ENCODE assay signal across 2 cellular contexts in genomic region chr9:75235632-75236031, GRCh38.
TF ChIP-seq lines count a peak whose summit lies in the region.

No MANE protein-coding gene starts in this region.

TF ChIP-seq in HEK293, 187 proteins besides CTCF, POLR2A, EP300 and RAD21 (continued from another document):
- TF ChIP-seq ZNF48 (tag by site-specific recombination; IDR thresholded peaks at IDR 0.05) = no peak
- TF ChIP-seq TRIM28 (IDR thresholded peaks at IDR 0.05; ENCODE audit: borderline replicate concordance, low read length) = peak; percentile 66; the same call in 1 of the 2 replicates
- no peak for TF ChIP-seq ZSCAN4 (tag by site-specific recombination; IDR thresholded peaks at IDR 0.05)
- no peak for TF ChIP-seq ZNF785 (tag by site-specific recombination; IDR thresholded peaks at IDR 0.05)
- peak; percentile 70; the same call in 1 of the 2 replicates for TF ChIP-seq ZNF626 (tag by site-specific recombination; IDR thresholded peaks at IDR 0.05)
- TF ChIP-seq ZNF549 (tag by site-specific recombination; IDR thresholded peaks at IDR 0.05) = 0 out of 2 replicates have a peak, but pooled peaks have one; percentile 21
- TF ChIP-seq ZNF426 (tag by site-specific recombination; IDR thresholded peaks at IDR 0.05) = no peak
TF ChIP-seq in HEK293: peak in this region for 4.

TF ChIP-seq in HepG2, 621 proteins besides CTCF, POLR2A, EP300 and RAD21 (continued from another document):
- TF ChIP-seq MNT (IDR thresholded peaks at IDR 0.05) (no peak), NFIC (IDR thresholded peaks at IDR 0.05; ENCODE audit: low read length) (no peak), ATAD3A (CRISPR knock-in tag; IDR thresholded peaks at IDR 0.05) (no peak), ZNF124 (CRISPR knock-in tag; IDR thresholded peaks at IDR 0.05) (no peak), PRMT3 (CRISPR knock-in tag; IDR thresholded peaks at IDR 0.05; ENCODE audit: borderline replicate concordance, low read depth) (no peak), PBX3 (CRISPR knock-in tag; IDR thresholded peaks at IDR 0.05; ENCODE audit: borderline replicate concordance) (no peak), ZNF230 (CRISPR knock-in tag; IDR thresholded peaks at IDR 0.05) (no peak), MED8 (CRISPR knock-in tag; IDR thresholded peaks at IDR 0.05; ENCODE audit: insufficient replicate concordance) (no peak), CBX5 (CRISPR knock-in tag; IDR thresholded peaks at IDR 0.05; ENCODE audit: borderline replicate concordance) (peak; percentile 84; the same call in 1 of the 2 replicates), GATAD2A (CRISPR knock-in tag; IDR thresholded peaks at IDR 0.05) (peak; percentile 41; the same call in 1 of the 2 replicates), ZBTB10 (CRISPR knock-in tag; IDR thresholded peaks at IDR 0.05; ENCODE audit: borderline replicate concordance) (no peak), MAFF (IDR thresholded peaks at IDR 0.05; ENCODE audit: low read depth, low read length) (0 out of 2 replicates have a peak, but pooled peaks have one; percentile 22), SMC3 (IDR thresholded peaks at IDR 0.05; ENCODE audit: low read length) (no peak), ZFAT (CRISPR knock-in tag; conservative IDR thresholded peaks at IDR 0.05) (no peak), ZNF572 (CRISPR knock-in tag; IDR thresholded peaks at IDR 0.05) (no peak), SOX6 (IDR thresholded peaks at IDR 0.05) (no peak), SOX6 (CRISPR knock-in tag; IDR thresholded peaks at IDR 0.05) (0 out of 2 replicates have a peak, but pooled peaks have one; percentile 20), TCF7L2 (IDR thresholded peaks at IDR 0.05; ENCODE audit: low read depth, low read length) (no peak), HIC2 (CRISPR knock-in tag; IDR thresholded peaks at IDR 0.05; ENCODE audit: low read depth) (no peak), ARID5B (CRISPR knock-in tag; IDR thresholded peaks at IDR 0.05) (0 out of 2 replicates have a peak, but pooled peaks have one; percentile 18), MAFG (CRISPR knock-in tag; IDR thresholded peaks at IDR 0.05) (0 out of 2 replicates have a peak, but pooled peaks have one; percentile 28), CEBPB (IDR thresholded peaks at IDR 0.05; ENCODE audit: borderline replicate concordance, low read depth, low read length) (peak; percentile 62; the same call in 1 of the 2 replicates), FOXA3 (CRISPR knock-in tag; IDR thresholded peaks at IDR 0.05) (0 out of 2 replicates have a peak, but pooled peaks have one; percentile 8), ZC3H13 (CRISPR knock-in tag; IDR thresholded peaks at IDR 0.05) (no peak), ZUFSP (CRISPR knock-in tag; IDR thresholded peaks at IDR 0.05; ENCODE audit: borderline replicate concordance) (no peak), HOXA3 (CRISPR knock-in tag; IDR thresholded peaks at IDR 0.05) (no peak), ATF4 (CRISPR knock-in tag; IDR thresholded peaks at IDR 0.05) (peak in 1 of 2 experiments; percentile 85; a peak in 2 of 4 replicates), NFE2 (CRISPR knock-in tag; IDR thresholded peaks at IDR 0.05) (peak; percentile 52; the same call in 1 of the 2 replicates), NFE2L2 (IDR thresholded peaks at IDR 0.05; ENCODE audit: low read length) (peak; percentile 85), PRDM4 (CRISPR knock-in tag; IDR thresholded peaks at IDR 0.05; ENCODE audit: borderline replicate concordance) (no peak), ZNF414 (CRISPR knock-in tag; IDR thresholded peaks at IDR 0.05) (no peak), BCL6 (CRISPR knock-in tag; IDR thresholded peaks at IDR 0.05) (no peak)
